1 cellular context compared by ENCODE assay signal in the genomic region with DNA sequence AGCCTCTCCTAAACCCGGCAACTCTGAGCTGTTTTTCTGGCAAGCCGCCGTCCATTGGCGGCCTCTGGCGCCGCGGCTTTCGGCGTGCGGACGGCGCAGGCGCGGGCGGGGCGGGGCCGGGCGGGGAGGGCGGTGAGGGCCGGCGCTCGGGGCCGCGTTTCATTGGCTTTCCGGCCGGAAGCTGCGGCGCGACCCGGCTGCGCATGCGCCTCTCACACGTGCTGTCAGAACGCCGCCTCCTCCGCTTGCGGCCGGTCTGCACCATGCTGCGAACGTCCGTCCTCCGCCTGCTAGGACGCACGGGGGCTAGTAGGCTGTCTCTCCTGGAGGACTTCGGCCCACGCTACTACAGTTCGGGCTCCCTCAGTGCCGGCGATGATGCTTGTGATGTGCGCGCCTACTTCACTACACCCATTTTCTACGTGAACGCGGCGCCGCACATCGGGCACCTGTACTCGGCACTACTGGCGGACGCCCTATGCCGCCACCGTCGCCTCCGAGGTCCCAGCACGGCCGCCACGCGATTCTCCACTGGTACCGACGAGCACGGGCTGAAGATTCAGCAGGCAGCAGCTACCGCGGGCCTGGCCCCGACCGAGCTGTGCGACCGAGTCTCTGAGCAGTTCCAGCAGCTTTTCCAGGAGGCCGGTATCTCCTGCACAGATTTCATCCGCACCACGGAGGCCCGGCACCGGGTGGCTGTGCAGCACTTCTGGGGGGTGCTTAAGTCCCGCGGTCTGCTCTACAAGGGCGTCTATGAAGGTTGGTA.
TF ChIP-seq lines count a peak whose summit lies in the region.

Gene MARS2 (plus strand): TSS at position 227 of the 769 bp plus-strand sequence. CDS start 37 bp downstream, at position 264.

TF ChIP-seq in WTC11, 78 proteins besides CTCF, POLR2A, EP300 and RAD21 (continued from another document and continues in another):
- TF ChIP-seq, protein P1, sequence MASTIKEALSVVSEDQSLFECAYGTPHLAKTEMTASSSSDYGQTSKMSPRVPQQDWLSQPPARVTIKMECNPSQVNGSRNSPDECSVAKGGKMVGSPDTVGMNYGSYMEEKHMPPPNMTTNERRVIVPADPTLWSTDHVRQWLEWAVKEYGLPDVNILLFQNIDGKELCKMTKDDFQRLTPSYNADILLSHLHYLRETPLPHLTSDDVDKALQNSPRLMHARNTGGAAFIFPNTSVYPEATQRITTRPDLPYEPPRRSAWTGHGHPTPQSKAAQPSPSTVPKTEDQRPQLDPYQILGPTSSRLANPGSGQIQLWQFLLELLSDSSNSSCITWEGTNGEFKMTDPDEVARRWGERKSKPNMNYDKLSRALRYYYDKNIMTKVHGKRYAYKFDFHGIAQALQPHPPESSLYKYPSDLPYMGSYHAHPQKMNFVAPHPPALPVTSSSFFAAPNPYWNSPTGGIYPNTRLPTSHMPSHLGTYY (CRISPR knock-in tag; IDR thresholded peaks at IDR 0.05): no peak
- peak; percentile 76 for TF ChIP-seq MYBL2 (CRISPR knock-in tag; IDR thresholded peaks at IDR 0.05)
- TF ChIP-seq ZNF138 (CRISPR knock-in tag; conservative IDR thresholded peaks at IDR 0.05): peak; percentile 83
- no peak; the same call in 1 of the 2 replicates for TF ChIP-seq NR2C2 (CRISPR knock-in tag; IDR thresholded peaks at IDR 0.05)
- TF ChIP-seq SOX15 (CRISPR knock-in tag; IDR thresholded peaks at IDR 0.05): no peak
- TF ChIP-seq ZSCAN18 (CRISPR knock-in tag; IDR thresholded peaks at IDR 0.05): no peak
- TF ChIP-seq EMX1 (CRISPR knock-in tag; IDR thresholded peaks at IDR 0.05): no peak
- no peak for TF ChIP-seq NR1H2 (CRISPR knock-in tag; IDR thresholded peaks at IDR 0.05)
- peak; percentile 57; the same call in 1 of the 2 replicates for TF ChIP-seq AFF4 (CRISPR knock-in tag; IDR thresholded peaks at IDR 0.05; ENCODE audit: borderline replicate concordance)
- peak; percentile 65 for TF ChIP-seq NFYB (CRISPR knock-in tag; conservative IDR thresholded peaks at IDR 0.05; ENCODE audit: low read depth)
- 0 out of 2 replicates have a peak, but pooled peaks have one; percentile 70 for TF ChIP-seq ELF4 (CRISPR knock-in tag; IDR thresholded peaks at IDR 0.05; ENCODE audit: low read depth)
- TF ChIP-seq ZNF396 (CRISPR knock-in tag; IDR thresholded peaks at IDR 0.05; ENCODE audit: borderline replicate concordance): no peak
- peak; percentile 82 for TF ChIP-seq SP1 (CRISPR knock-in tag; conservative IDR thresholded peaks at IDR 0.05)
- TF ChIP-seq, protein P2, sequence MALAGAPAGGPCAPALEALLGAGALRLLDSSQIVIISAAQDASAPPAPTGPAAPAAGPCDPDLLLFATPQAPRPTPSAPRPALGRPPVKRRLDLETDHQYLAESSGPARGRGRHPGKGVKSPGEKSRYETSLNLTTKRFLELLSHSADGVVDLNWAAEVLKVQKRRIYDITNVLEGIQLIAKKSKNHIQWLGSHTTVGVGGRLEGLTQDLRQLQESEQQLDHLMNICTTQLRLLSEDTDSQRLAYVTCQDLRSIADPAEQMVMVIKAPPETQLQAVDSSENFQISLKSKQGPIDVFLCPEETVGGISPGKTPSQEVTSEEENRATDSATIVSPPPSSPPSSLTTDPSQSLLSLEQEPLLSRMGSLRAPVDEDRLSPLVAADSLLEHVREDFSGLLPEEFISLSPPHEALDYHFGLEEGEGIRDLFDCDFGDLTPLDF (CRISPR knock-in tag; IDR thresholded peaks at IDR 0.05): peak; percentile 81; the same call in 1 of the 2 replicates
- TF ChIP-seq TCF7 (CRISPR knock-in tag; IDR thresholded peaks at IDR 0.05; ENCODE audit: low read depth): no peak; the same call in 1 of the 2 replicates
- no peak for TF ChIP-seq JAZF1 (CRISPR knock-in tag; IDR thresholded peaks at IDR 0.05)
- peak; percentile 95 for TF ChIP-seq TP53 (CRISPR knock-in tag; IDR thresholded peaks at IDR 0.05)
- no peak for TF ChIP-seq ATF6 (CRISPR knock-in tag; IDR thresholded peaks at IDR 0.05)
- TF ChIP-seq, protein P3, sequence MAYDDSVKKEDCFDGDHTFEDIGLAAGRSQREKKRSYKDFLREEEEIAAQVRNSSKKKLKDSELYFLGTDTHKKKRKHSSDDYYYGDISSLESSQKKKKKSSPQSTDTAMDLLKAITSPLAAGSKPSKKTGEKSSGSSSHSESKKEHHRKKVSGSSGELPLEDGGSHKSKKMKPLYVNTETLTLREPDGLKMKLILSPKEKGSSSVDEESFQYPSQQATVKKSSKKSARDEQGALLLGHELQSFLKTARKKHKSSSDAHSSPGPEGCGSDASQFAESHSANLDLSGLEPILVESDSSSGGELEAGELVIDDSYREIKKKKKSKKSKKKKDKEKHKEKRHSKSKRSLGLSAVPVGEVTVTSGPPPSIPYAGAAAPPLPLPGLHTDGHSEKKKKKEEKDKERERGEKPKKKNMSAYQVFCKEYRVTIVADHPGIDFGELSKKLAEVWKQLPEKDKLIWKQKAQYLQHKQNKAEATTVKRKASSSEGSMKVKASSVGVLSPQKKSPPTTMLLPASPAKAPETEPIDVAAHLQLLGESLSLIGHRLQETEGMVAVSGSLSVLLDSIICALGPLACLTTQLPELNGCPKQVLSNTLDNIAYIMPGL (CRISPR knock-in tag; IDR thresholded peaks at IDR 0.05): peak; percentile 56
- TF ChIP-seq ATF3 (CRISPR knock-in tag; conservative IDR thresholded peaks at IDR 0.05): peak; percentile 69; the same call in 1 of the 2 replicates
- no peak for TF ChIP-seq ZNF671 (CRISPR knock-in tag; IDR thresholded peaks at IDR 0.05)
- TF ChIP-seq ZNF416 (CRISPR knock-in tag; IDR thresholded peaks at IDR 0.05): no peak
- no peak for TF ChIP-seq RORB (CRISPR knock-in tag; IDR thresholded peaks at IDR 0.05)
- no peak; the same call in none of the 2 replicates for TF ChIP-seq GABPB1 (CRISPR knock-in tag; IDR thresholded peaks at IDR 0.05)
- TF ChIP-seq ZNF423 (CRISPR knock-in tag; IDR thresholded peaks at IDR 0.05): no peak
- TF ChIP-seq, protein P4, sequence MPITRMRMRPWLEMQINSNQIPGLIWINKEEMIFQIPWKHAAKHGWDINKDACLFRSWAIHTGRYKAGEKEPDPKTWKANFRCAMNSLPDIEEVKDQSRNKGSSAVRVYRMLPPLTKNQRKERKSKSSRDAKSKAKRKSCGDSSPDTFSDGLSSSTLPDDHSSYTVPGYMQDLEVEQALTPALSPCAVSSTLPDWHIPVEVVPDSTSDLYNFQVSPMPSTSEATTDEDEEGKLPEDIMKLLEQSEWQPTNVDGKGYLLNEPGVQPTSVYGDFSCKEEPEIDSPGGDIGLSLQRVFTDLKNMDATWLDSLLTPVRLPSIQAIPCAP (CRISPR knock-in tag; IDR thresholded peaks at IDR 0.05): peak; percentile 88
- peak; percentile 92 for TF ChIP-seq ATF1 (CRISPR knock-in tag; IDR thresholded peaks at IDR 0.05)
- peak; percentile 80 for TF ChIP-seq JUN (CRISPR knock-in tag; IDR thresholded peaks at IDR 0.05)
- TF ChIP-seq RELA (CRISPR knock-in tag; IDR thresholded peaks at IDR 0.05; ENCODE audit: borderline replicate concordance): peak; percentile 63; the same call in 1 of the 2 replicates
- TF ChIP-seq CREM (CRISPR knock-in tag; IDR thresholded peaks at IDR 0.05): no peak
- TF ChIP-seq, protein P5, sequence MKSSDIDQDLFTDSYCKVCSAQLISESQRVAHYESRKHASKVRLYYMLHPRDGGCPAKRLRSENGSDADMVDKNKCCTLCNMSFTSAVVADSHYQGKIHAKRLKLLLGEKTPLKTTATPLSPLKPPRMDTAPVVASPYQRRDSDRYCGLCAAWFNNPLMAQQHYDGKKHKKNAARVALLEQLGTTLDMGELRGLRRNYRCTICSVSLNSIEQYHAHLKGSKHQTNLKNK (CRISPR knock-in tag; IDR thresholded peaks at IDR 0.05): no peak
- 0 out of 2 replicates have a peak, but pooled peaks have one; percentile 17 for TF ChIP-seq ZNF263 (CRISPR knock-in tag; IDR thresholded peaks at IDR 0.05; ENCODE audit: low read depth)
- TF ChIP-seq, protein P6, sequence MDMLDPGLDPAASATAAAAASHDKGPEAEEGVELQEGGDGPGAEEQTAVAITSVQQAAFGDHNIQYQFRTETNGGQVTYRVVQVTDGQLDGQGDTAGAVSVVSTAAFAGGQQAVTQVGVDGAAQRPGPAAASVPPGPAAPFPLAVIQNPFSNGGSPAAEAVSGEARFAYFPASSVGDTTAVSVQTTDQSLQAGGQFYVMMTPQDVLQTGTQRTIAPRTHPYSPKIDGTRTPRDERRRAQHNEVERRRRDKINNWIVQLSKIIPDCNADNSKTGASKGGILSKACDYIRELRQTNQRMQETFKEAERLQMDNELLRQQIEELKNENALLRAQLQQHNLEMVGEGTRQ (CRISPR knock-in tag; IDR thresholded peaks at IDR 0.05): peak; percentile 81
- TF ChIP-seq ZNF219 (CRISPR knock-in tag; IDR thresholded peaks at IDR 0.05; ENCODE audit: borderline replicate concordance): peak; percentile 80
- TF ChIP-seq TEAD1 (CRISPR knock-in tag; IDR thresholded peaks at IDR 0.05): peak; percentile 88
- TF ChIP-seq ATF2 (CRISPR knock-in tag; IDR thresholded peaks at IDR 0.05; ENCODE audit: borderline replicate concordance, low read depth): peak; percentile 64; the same call in 1 of the 2 replicates
- no peak for TF ChIP-seq HMGA2 (CRISPR knock-in tag; IDR thresholded peaks at IDR 0.05)
- TF ChIP-seq, protein P7, sequence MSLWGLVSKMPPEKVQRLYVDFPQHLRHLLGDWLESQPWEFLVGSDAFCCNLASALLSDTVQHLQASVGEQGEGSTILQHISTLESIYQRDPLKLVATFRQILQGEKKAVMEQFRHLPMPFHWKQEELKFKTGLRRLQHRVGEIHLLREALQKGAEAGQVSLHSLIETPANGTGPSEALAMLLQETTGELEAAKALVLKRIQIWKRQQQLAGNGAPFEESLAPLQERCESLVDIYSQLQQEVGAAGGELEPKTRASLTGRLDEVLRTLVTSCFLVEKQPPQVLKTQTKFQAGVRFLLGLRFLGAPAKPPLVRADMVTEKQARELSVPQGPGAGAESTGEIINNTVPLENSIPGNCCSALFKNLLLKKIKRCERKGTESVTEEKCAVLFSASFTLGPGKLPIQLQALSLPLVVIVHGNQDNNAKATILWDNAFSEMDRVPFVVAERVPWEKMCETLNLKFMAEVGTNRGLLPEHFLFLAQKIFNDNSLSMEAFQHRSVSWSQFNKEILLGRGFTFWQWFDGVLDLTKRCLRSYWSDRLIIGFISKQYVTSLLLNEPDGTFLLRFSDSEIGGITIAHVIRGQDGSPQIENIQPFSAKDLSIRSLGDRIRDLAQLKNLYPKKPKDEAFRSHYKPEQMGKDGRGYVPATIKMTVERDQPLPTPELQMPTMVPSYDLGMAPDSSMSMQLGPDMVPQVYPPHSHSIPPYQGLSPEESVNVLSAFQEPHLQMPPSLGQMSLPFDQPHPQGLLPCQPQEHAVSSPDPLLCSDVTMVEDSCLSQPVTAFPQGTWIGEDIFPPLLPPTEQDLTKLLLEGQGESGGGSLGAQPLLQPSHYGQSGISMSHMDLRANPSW (CRISPR knock-in tag; conservative IDR thresholded peaks at IDR 0.05; ENCODE audit: low read depth): 0 out of 2 replicates have a peak, but pooled peaks have one; percentile 21
